Comparison of ENCODE assay signal across 8 cellular contexts in the genomic region with DNA sequence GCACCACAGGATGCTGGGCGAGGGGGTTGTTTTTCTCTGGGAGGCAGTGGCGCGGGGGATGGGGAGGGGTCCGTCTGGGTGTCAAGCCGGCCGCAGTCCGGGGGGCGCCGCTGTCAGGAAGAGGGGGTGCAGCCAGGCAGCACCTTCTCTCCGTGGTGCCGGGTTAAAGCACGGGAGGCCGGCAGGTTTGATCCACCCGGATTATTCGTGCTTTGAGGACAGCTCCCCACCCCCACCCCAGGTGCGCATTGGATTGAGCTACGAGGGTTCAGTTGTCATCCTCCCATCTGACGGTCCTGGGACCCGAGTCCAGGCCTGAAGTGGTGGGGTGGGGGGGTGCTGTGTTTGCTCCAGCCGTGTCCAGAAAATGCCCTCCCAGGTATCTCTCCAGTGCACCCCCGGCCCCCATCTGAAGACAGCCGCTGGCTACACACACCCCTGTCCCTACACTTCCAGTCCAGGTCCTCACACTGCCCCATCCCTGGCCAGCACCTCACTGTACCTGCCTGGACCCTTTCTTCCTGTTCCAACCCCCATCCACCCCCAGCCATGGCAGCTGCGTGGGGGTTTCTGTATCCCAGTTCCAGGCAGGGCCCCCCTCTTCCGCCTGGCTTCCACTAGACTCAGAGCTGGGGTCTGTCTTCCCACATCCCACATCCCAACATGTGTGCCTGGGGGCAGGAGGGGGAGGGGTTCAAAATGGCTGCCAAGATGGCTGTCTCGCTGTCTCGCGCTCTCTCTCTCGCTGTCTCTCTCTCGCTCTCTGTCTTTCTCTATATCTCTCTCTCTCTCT.
DNase-seq lines count a peak whose midpoint lies in the region; ATAC-seq and TF ChIP-seq lines count a peak whose summit lies in the region.
"Not testable (repeated sequence)": the region's sequence is repeated elsewhere in the genome, so short reads cannot be mapped to it uniquely, and the experiment has no call there.

No MANE protein-coding gene starts in this region.

- H3K4me3 Mint-ChIP-seq in CD8-positive, alpha-beta memory T cell = peak overlapping the region; percentile 82 to 89 (median 87)
- H3K4me3 Mint-ChIP-seq in T-cell = peak overlapping the region; percentile 74 to 85 (median 85)

- not testable (repeated sequence) for H3K27ac ChIP-seq in CD8-positive, alpha-beta memory T cell (ENCODE audit: low read depth, low read length); KMS-11; ascending aorta; osteoblast (ENCODE audit: low read depth, low read length); thoracic aorta

- not testable (repeated sequence) for H3K36me3 ChIP-seq in CD8-positive, alpha-beta memory T cell (ENCODE audit: insufficient read depth, low read length); KMS-11 (ENCODE audit: insufficient read depth); ascending aorta; kidney epithelial cell (ENCODE audit: control insufficient read depth, insufficient read depth, low read length); osteoblast (ENCODE audit: insufficient read depth, low read length); thoracic aorta

- POLR2A ChIA-PET in CD8-positive, alpha-beta memory T cell (lab: Charles Lee) = interaction anchor here (0.6 kb wide), 1 partner anchor 298 kb away, joined by 3 read pairs; no protein-coding TSS in a partner anchor
- POLR2A ChIA-PET in T-cell (lab: Charles Lee) = not testable (repeated sequence)

- peak overlapping the region in 7 of 8 donors; percentile 59 to 92 (median 75) for H3K27ac Mint-ChIP-seq in CD8-positive, alpha-beta memory T cell
- not testable (repeated sequence) for H3K27ac Mint-ChIP-seq in T-cell

- peaks cover 23% of the 10 kb centered on the region; the same call in 1 of the 2 replicates for H3K79me2 ChIP-seq in KMS-11 (ENCODE audit: insufficient read depth, low read depth)
- peaks cover 22% of the 10 kb centered on the region for H3K79me2 ChIP-seq in osteoblast (ENCODE audit: insufficient read depth, low read length)

- peak overlapping the region; percentile 61 for H2AFZ ChIP-seq in KMS-11 (ENCODE audit: low read depth)
- not testable (repeated sequence) for H2AFZ ChIP-seq in osteoblast (ENCODE audit: low read length)

- H3K4me1 ChIP-seq in CD8-positive, alpha-beta memory T cell (ENCODE audit: insufficient read depth, low read length); osteoblast (ENCODE audit: insufficient read depth, low read length): not testable (repeated sequence)
- H3K4me1 ChIP-seq in KMS-11 (ENCODE audit: low read depth, poor library complexity, severe bottlenecking) (peaks cover 16% of the 10 kb centered on the region), ascending aorta (peaks cover 0 to 14% of the 10 kb centered on the region in 2 donors), thoracic aorta (ENCODE audit: control insufficient read depth in 1 of 2, low read depth in 2 of 2) (peaks cover 2 to 16% of the 10 kb centered on the region in 2 donors)

- H3K9me3 ChIP-seq in CD8-positive, alpha-beta memory T cell (ENCODE audit: low read length); ascending aorta; osteoblast (ENCODE audit: low read depth, low read length); thoracic aorta: not testable (repeated sequence)

- peak overlapping the region; percentile 47; the same call in 1 of the 2 replicates for H3K4me2 ChIP-seq in KMS-11
- H3K4me2 ChIP-seq in osteoblast (ENCODE audit: insufficient read depth, low read length) = peak overlapping the region; percentile 72

- H3K9me3 Mint-ChIP-seq in CD8-positive, alpha-beta memory T cell; T-cell: not testable (repeated sequence)

- H3K27me3 Mint-ChIP-seq in CD8-positive, alpha-beta memory T cell; T-cell: not testable (repeated sequence)

- H3K9ac ChIP-seq in KMS-11 = peak overlapping the region; percentile 65; the same call in 1 of the 2 replicates

- intact Hi-C loops in ascending aorta (cut with DNase I) = not testable (repeated sequence)

- peaks cover 33 to 52% (median 38%) of the 10 kb centered on the region in 3 donors for H3K4me1 Mint-ChIP-seq in CD8-positive, alpha-beta memory T cell
- H3K4me1 Mint-ChIP-seq in T-cell = peaks cover 31 to 41% (median 35%) of the 10 kb centered on the region in 3 donors

- not testable (repeated sequence) for H3K4me3 ChIP-seq in CD8-positive, alpha-beta memory T cell (ENCODE audit: low read length); KMS-11 (IDR thresholded peaks at IDR 0.05; ENCODE audit: insufficient read depth, low read depth, low read length)
- peak overlapping the region; percentile 65 to 84 for H3K4me3 ChIP-seq in ascending aorta
- H3K4me3 ChIP-seq in epithelial cell of proximal tubule (ENCODE audit: low read depth, low read length) = peak overlapping the region; percentile 64
- peak overlapping the region; percentile 67 for H3K4me3 ChIP-seq in kidney epithelial cell (ENCODE audit: low read depth, low read length)
- H3K4me3 ChIP-seq in osteoblast (ENCODE audit: insufficient read depth, low read length) = peak overlapping the region; percentile 78
- H3K4me3 ChIP-seq in thoracic aorta = peak overlapping the region; percentile 87

- H3K27me3 ChIP-seq in CD8-positive, alpha-beta memory T cell (ENCODE audit: insufficient read depth, low read length, poor library complexity, severe bottlenecking); KMS-11 (ENCODE audit: insufficient read depth, low read depth); ascending aorta; kidney epithelial cell (ENCODE audit: control insufficient read depth, insufficient read depth, low read length); thoracic aorta (replicated peaks; ENCODE audit: insufficient read depth): not testable (repeated sequence)
- H3K27me3 ChIP-seq in osteoblast (ENCODE audit: insufficient read depth, low read length) = peaks cover 16% of the 10 kb centered on the region

- not testable (repeated sequence) for DNase-seq in CD8-positive, alpha-beta memory T cell; T-cell; ascending aorta (ENCODE audit: low spot score in 2 of 2); epithelial cell of proximal tubule (ENCODE audit: low read depth); kidney epithelial cell (ENCODE audit: low read depth); osteoblast (ENCODE audit: insufficient read length, low spot score, missing footprints); thoracic aorta (ENCODE audit: low spot score)

- not testable (repeated sequence) for TF ChIP-seq CTCF in KMS-11 (conservative IDR thresholded peaks at IDR 0.05; ENCODE audit: low read depth, low read length); ascending aorta (IDR thresholded peaks at IDR 0.05); epithelial cell of proximal tubule (conservative IDR thresholded peaks at IDR 0.05; ENCODE audit: low read depth, low read length); kidney epithelial cell (IDR thresholded peaks at IDR 0.05; ENCODE audit: insufficient read depth, low read length, poor library complexity, severe bottlenecking); osteoblast (IDR thresholded peaks at IDR 0.05; ENCODE audit: extremely low read depth, low read depth, low read length); thoracic aorta (IDR thresholded peaks at IDR 0.05)

- not testable (repeated sequence) for ATAC-seq in T-cell (replicated peaks in 1 of 4); thoracic aorta (ENCODE audit: insufficient number of reproducible peaks, low FRiP score, low read depth)

- CTCF ChIA-PET in CD8-positive, alpha-beta memory T cell (lab: Charles Lee) = interaction anchor here (1.4 kb wide), 1 partner anchor 585 kb away, joined by 4 read pairs; no protein-coding TSS in a partner anchor
- CTCF ChIA-PET in T-cell (lab: Charles Lee) = not testable (repeated sequence)

- not testable (repeated sequence) for H4K20me1 ChIP-seq in KMS-11 (ENCODE audit: insufficient read depth)
- H4K20me1 ChIP-seq in osteoblast (ENCODE audit: insufficient read depth, low read length) = peaks cover 14% of the 10 kb centered on the region

- H3K36me3 Mint-ChIP-seq in CD8-positive, alpha-beta memory T cell; T-cell: not testable (repeated sequence)
